Comparison of ENCODE assay signal across 19 cellular contexts in genomic region chr4:149499726-149500125, GRCh38.
"Had no signal": no experiment of that assay in that cellular context is flagged by ENCODE, and none has a peak within 500 bp of the region (broad histone marks: within the 10 kb centered on the region; RNA-seq: fewer than 3 reads in every experiment).

No MANE protein-coding gene starts in this region.

- ATAC-seq: foreskin keratinocyte; gastrocnemius medialis; heart right ventricle; left cardiac atrium; left lung; left ventricle myocardium superior; lower lobe of right lung; mucosa of descending colon; naive thymus-derived CD8-positive, alpha-beta T cell had no signal

- H3K27me3 Mint-ChIP-seq: naive B cell; naive thymus-derived CD8-positive, alpha-beta T cell had no signal

- H3K36me3 Mint-ChIP-seq: mesothelial cell of epicardium, naive B cell had no signal

- DNase-seq: dermis blood vessel endothelial cell; dorsolateral prefrontal cortex; effector CD4-positive, alpha-beta T cell; effector memory CD4-positive, alpha-beta T cell; foreskin keratinocyte; gastrocnemius medialis; glutamatergic neuron; head of caudate nucleus; heart right ventricle; hippocampal formation; left cardiac atrium; left lung; left ventricle myocardium superior; lower lobe of right lung; mesenchymal stem cell; mucosa of descending colon; naive B cell; naive thymus-derived CD8-positive, alpha-beta T cell had no signal

- H3K27ac Mint-ChIP-seq: mesothelial cell of epicardium; naive B cell; naive thymus-derived CD8-positive, alpha-beta T cell had no signal

- H3K4me3 Mint-ChIP-seq: mesothelial cell of epicardium; naive B cell; naive thymus-derived CD8-positive, alpha-beta T cell had no signal

- H3K4me1 Mint-ChIP-seq: mesothelial cell of epicardium; naive B cell; naive thymus-derived CD8-positive, alpha-beta T cell had no signal
